In genomic region chr5:107873877-107874276, GRCh38 we compare ENCODE assay signal across 24 cellular contexts.
"Had no signal": no experiment of that assay in that cellular context is flagged by ENCODE, and none has a peak within 500 bp of the region (broad histone marks: within the 10 kb centered on the region; RNA-seq: fewer than 3 reads in every experiment).

No MANE protein-coding gene starts in this region.

- H3K79me2 ChIP-seq: parathyroid adenoma had no signal

- H3K4me1 ChIP-seq: heart right ventricle had no signal

- H3K9me3 ChIP-seq: adrenal gland, esophagus squamous epithelium, heart right ventricle, mucosa of descending colon, thyroid gland had no signal

- H3K4me1 Mint-ChIP-seq: activated B cell treated with CpG ODN at 0.5 μM for 24 hours; stimulated activated naive B cell treated with anti-CD40 and anti-IgM and Interleukin-4, amounts not matched to agents 10 μg/mL and 1 μg/mL and 100 μg/mL, for 72 hours had no signal

- ATAC-seq: activated naive CD4-positive, alpha-beta T cell treated with anti-CD3 and anti-CD28 coated beads, Interleukin-2, amount 50 U/mL, for 72 hours; heart right ventricle; mucosa of descending colon; naive thymus-derived CD4-positive, alpha-beta T cell; stimulated activated naive B cell treated with anti-CD40 and anti-IgM and Interleukin-4, amounts not matched to agents 10 μg/mL and 1 μg/mL and 100 μg/mL, for 72 hours had no signal

- H3K27me3 Mint-ChIP-seq: activated B cell treated with CpG ODN at 0.5 μM for 24 hours; activated CD4-positive, alpha-beta memory T cell treated with anti-CD3 and anti-CD28 coated beads for 36 hours; naive thymus-derived CD4-positive, alpha-beta T cell; stimulated activated naive B cell treated with anti-CD40 and anti-IgM and Interleukin-4, amounts not matched to agents 10 μg/mL and 1 μg/mL and 100 μg/mL, for 72 hours had no signal

- H3K9me3 Mint-ChIP-seq: activated B cell treated with CpG ODN at 0.5 μM for 24 hours; activated CD4-positive, alpha-beta memory T cell treated with anti-CD3 and anti-CD28 coated beads for 36 hours; activated naive CD4-positive, alpha-beta T cell treated with anti-CD3 and anti-CD28 coated beads, Interleukin-2, amount 50 U/mL, for 72 hours; activated T-helper 1 cell treated with anti-CD3 and anti-CD28 coated beads, Interleukin-12 subunit alpha, Interleukin-12 subunit beta, Interleukin-2, Interleukin-4 antibody, amounts not matched to agents 30 ng/mL and 10 ng/mL and 1 ng/mL, durations not matched to agents 14 hours and 24 hours and 36 hours; immature natural killer cell; stimulated activated naive B cell treated with anti-CD40 and anti-IgM and Interleukin-4, amounts not matched to agents 10 μg/mL and 1 μg/mL and 100 μg/mL, for 72 hours; T-helper 2 cell treated with Interferon-gamma antibody and Interleukin-4, amounts not matched to agents 5 μg/mL and 100 μg/mL, for 36 hours had no signal

- H3K27ac ChIP-seq: adrenal gland, cardiac muscle cell, esophagus squamous epithelium, heart right ventricle, parathyroid adenoma, thyroid gland had no signal

- H3K4me3 Mint-ChIP-seq: activated B cell treated with CpG ODN at 0.5 μM for 24 hours; activated CD4-positive, alpha-beta memory T cell treated with anti-CD3 and anti-CD28 coated beads for 36 hours; activated T-helper 1 cell treated with anti-CD3 and anti-CD28 coated beads, Interleukin-12 subunit alpha, Interleukin-12 subunit beta, Interleukin-2, Interleukin-4 antibody, amounts not matched to agents 30 ng/mL and 10 ng/mL and 1 ng/mL, durations not matched to agents 14 hours and 24 hours and 36 hours; immature natural killer cell; naive thymus-derived CD4-positive, alpha-beta T cell; stimulated activated naive B cell treated with anti-CD40 and anti-IgM and Interleukin-4, amounts not matched to agents 10 μg/mL and 1 μg/mL and 100 μg/mL, for 72 hours; T-helper 2 cell treated with Interferon-gamma antibody and Interleukin-4, amounts not matched to agents 5 μg/mL and 100 μg/mL, for 36 hours had no signal

- H2AFZ ChIP-seq: parathyroid adenoma had no signal

- FAIRE-seq: astrocyte, endothelial cell of umbilical vein, TTC549 had no signal

- H3K4me3 ChIP-seq: adrenal gland, cardiac muscle cell, esophagus squamous epithelium, heart right ventricle, mucosa of descending colon, thyroid gland had no signal

- H3K27me3 ChIP-seq: adrenal gland, esophagus squamous epithelium, heart right ventricle, thyroid gland had no signal

- H3K27ac Mint-ChIP-seq: activated B cell treated with CpG ODN at 0.5 μM for 24 hours; activated CD4-positive, alpha-beta memory T cell treated with anti-CD3 and anti-CD28 coated beads for 36 hours; activated naive CD4-positive, alpha-beta T cell treated with anti-CD3 and anti-CD28 coated beads, Interleukin-2, amount 50 U/mL, for 72 hours; activated T-helper 1 cell treated with anti-CD3 and anti-CD28 coated beads, Interleukin-12 subunit alpha, Interleukin-12 subunit beta, Interleukin-2, Interleukin-4 antibody, amounts not matched to agents 30 ng/mL and 10 ng/mL and 1 ng/mL, durations not matched to agents 14 hours and 24 hours and 36 hours; stimulated activated naive B cell treated with anti-CD40 and anti-IgM and Interleukin-4, amounts not matched to agents 10 μg/mL and 1 μg/mL and 100 μg/mL, for 72 hours; T-helper 2 cell treated with Interferon-gamma antibody and Interleukin-4, amounts not matched to agents 5 μg/mL and 100 μg/mL, for 36 hours had no signal

- H3K36me3 ChIP-seq: adrenal gland, cardiac muscle cell, esophagus squamous epithelium, heart right ventricle, thyroid gland had no signal

- DNase-seq: activated B cell treated with CpG ODN at 0.5 μM for 24 hours; activated CD4-positive, alpha-beta memory T cell treated with anti-CD3 and anti-CD28 coated beads for 36 hours; activated CD4-positive, alpha-beta T cell treated with anti-CD3 and anti-CD28 coated beads for 4 hours; activated gamma-delta T cell treated with Interleukin-2 at 50 U/mL for 16 hours; activated T-cell treated with anti-CD3 and anti-CD28 coated beads for 4 hours; adrenal gland; dermis blood vessel endothelial cell; effector memory CD4-positive, alpha-beta T cell; esophagus squamous epithelium; heart right ventricle; immature natural killer cell; mesenchymal stem cell; mucosa of descending colon; naive thymus-derived CD4-positive, alpha-beta T cell; stimulated activated naive B cell treated with anti-CD40 and anti-IgM and Interleukin-4, amounts not matched to agents 10 μg/mL and 1 μg/mL and 100 μg/mL, for 72 hours; thyroid gland had no signal
